Comparison of ENCODE assay signal across 10 cellular contexts in the genomic region with DNA sequence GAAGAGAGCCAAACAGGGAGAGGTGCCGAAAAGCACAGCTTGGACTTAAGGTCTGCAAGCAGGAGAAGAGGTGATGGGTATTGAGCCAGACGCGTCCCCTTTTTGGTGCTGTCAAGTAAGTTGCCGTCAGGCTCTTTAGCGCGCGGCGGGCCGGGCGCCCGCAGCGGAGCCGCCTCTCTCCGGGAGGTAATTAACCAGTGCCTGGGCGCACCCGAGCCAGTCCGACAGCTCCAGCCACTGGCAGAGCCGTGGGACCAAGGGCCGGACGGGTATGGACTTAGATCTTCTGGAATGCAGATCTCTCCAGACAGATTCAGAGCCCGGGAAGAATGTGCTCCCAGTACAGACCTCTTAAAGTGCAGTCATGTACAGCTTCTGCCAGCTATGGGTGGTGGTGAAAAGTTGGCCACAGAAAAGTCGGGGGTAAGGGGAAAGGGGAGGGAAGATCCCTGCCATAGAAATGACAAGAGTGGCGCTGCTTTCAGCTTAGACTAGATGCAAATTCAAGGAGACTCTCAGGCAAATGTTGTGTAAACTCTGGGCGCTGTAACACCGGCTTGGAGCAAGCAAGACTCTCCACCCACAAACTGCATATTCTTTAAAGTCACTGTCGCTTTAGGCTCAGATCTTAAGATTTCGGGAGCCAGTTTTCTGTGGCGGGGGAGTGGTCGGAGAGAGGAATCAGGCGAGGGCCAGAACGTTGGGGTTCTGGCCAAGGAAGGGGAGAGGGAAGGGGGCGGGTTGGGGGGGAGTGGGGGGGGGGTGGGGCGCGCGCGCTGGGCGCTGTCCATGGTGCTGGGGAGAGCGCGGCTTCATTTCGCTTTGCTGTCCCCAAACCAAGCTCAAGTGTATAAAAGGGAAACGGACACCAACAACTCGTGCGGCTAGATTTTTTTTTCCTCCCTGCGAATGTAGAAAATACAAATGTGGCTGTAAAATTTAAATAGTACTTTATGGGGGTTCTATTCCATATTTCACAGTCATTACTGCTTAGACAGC. TPM values are rescaled to one million over a fixed set of nuclear protein-coding genes. Genes with fewer than 3 reads are reported as not detected.
DNase-seq lines count a peak whose midpoint lies in the region; ATAC-seq and TF ChIP-seq lines count a peak whose summit lies in the region.
"Had no signal": no experiment of that assay in that cellular context is flagged by ENCODE, and none has a peak within 500 bp of the region (broad histone marks: within the 10 kb centered on the region; RNA-seq: fewer than 3 reads in every experiment).

No MANE protein-coding gene starts in this region.

- H3K27me3 ChIP-seq in naive thymus-derived CD4-positive, alpha-beta T cell (ENCODE audit: control insufficient read depth in 2 of 2, insufficient read depth in 2 of 2, low read length in 2 of 2) = peaks cover 31 to 41% of the 10 kb centered on the region in 2 donors

- POLR2A ChIA-PET in naive thymus-derived CD4-positive, alpha-beta T cell (lab: Charles Lee) = no interaction called here
- POLR2A ChIA-PET in OCI-LY7 (lab: Charles Lee) = no interaction called here
- POLR2A ChIA-PET in activated CD8-positive, alpha-beta T cell treated with anti-CD3 and anti-CD28 coated beads for 36 hours (lab: Charles Lee) = no interaction called here

- in situ Hi-C loops in KBM-7 (cut with MboI; ENCODE audit: low pct_unique_long_range_greater_than_20kb, low sequenced_read_pairs) = no loop called here

- peaks cover 3 to 7% of the 10 kb centered on the region in 2 donors for H3K4me1 ChIP-seq in naive thymus-derived CD4-positive, alpha-beta T cell (ENCODE audit: control insufficient read depth in 2 of 2, insufficient read depth in 2 of 2, low read length in 2 of 2)
- no peaks in the 10 kb centered on the region for H3K4me1 ChIP-seq in OCI-LY7 (ENCODE audit: insufficient read depth, low read length, poor library complexity, severe bottlenecking)

- H3K4me2 ChIP-seq in OCI-LY7 (ENCODE audit: low read length) = no peak overlapping the region

- H3K9me3 ChIP-seq in naive thymus-derived CD4-positive, alpha-beta T cell (ENCODE audit: control insufficient read depth in 2 of 3, low read length in 3 of 3) = no peaks in the 10 kb centered on the region
- no peaks in the 10 kb centered on the region for H3K9me3 ChIP-seq in OCI-LY7 (ENCODE audit: low read length)

- no peak overlapping the region for H3K4me3 ChIP-seq in naive thymus-derived CD4-positive, alpha-beta T cell (ENCODE audit: low read length)
- no peak overlapping the region for H3K4me3 ChIP-seq in OCI-LY7 (ENCODE audit: low read depth, low read length, poor library complexity, severe bottlenecking)

- H3K4me3 Mint-ChIP-seq in naive thymus-derived CD4-positive, alpha-beta T cell = peak overlapping the region in 2 of 10 donors; percentile 8 to 22
- no peak overlapping the region for H3K4me3 Mint-ChIP-seq in activated CD8-positive, alpha-beta T cell treated with anti-CD3 and anti-CD28 coated beads for 36 hours

- DNase-seq in DMS53 (lab: John Stamatoyannopoulos, UW) (peak; percentile 66), KBM-7 (peak; percentile 64), cerebellar cortex (ENCODE audit: low spot score) (peak; percentile 69), OCI-LY7 (ENCODE audit: low spot score) (no peak)
- DNase-seq in naive thymus-derived CD4-positive, alpha-beta T cell = no peak
- no peak for DNase-seq in activated CD8-positive, alpha-beta T cell treated with anti-CD3 and anti-CD28 coated beads for 36 hours
- DNase-seq: effector CD4-positive, alpha-beta T cell; SHP77 had no signal

- H2AFZ ChIP-seq in OCI-LY7 (ENCODE audit: low read length) = no peak overlapping the region

- H3K36me3 ChIP-seq in naive thymus-derived CD4-positive, alpha-beta T cell (ENCODE audit: control insufficient read depth in 2 of 3, insufficient read depth in 3 of 3, low read length in 3 of 3) = no peaks in the 10 kb centered on the region
- H3K36me3 ChIP-seq in OCI-LY7 (ENCODE audit: insufficient read depth, low read length) = no peaks in the 10 kb centered on the region

- peaks cover 2 to 51% (median 14%) of the 10 kb centered on the region in 11 donors for H3K9me3 Mint-ChIP-seq in naive thymus-derived CD4-positive, alpha-beta T cell
- peaks cover 4% of the 10 kb centered on the region for H3K9me3 Mint-ChIP-seq in activated CD8-positive, alpha-beta T cell treated with anti-CD3 and anti-CD28 coated beads for 36 hours

- H3K36me3 Mint-ChIP-seq in naive thymus-derived CD4-positive, alpha-beta T cell = peaks cover 0 to 11% (median 3%) of the 10 kb centered on the region in 5 donors
- no peaks in the 10 kb centered on the region for H3K36me3 Mint-ChIP-seq in activated CD8-positive, alpha-beta T cell treated with anti-CD3 and anti-CD28 coated beads for 36 hours (ENCODE audit: low read depth)

- H3K79me2 ChIP-seq in OCI-LY7 (ENCODE audit: insufficient read depth, low read depth, low read length) = no peaks in the 10 kb centered on the region

- BruUV-seq in OCI-LY7 (replicated peaks; lab: Mats Ljungman, UMichigan) = no TSS peak

- TF ChIP-seq CTCF in OCI-LY7 (conservative IDR thresholded peaks at IDR 0.05; ENCODE audit: low read length) = no peak
- no peak for TF ChIP-seq CTCF in activated CD8-positive, alpha-beta T cell treated with anti-CD3 and anti-CD28 coated beads for 36 hours (IDR thresholded peaks at IDR 0.05)

- H3K27me3 Mint-ChIP-seq in naive thymus-derived CD4-positive, alpha-beta T cell = peaks cover 76 to 93% (median 90%) of the 10 kb centered on the region in 5 donors
- peaks cover 58% of the 10 kb centered on the region for H3K27me3 Mint-ChIP-seq in activated CD8-positive, alpha-beta T cell treated with anti-CD3 and anti-CD28 coated beads for 36 hours

- intact Hi-C loops in naive thymus-derived CD4-positive, alpha-beta T cell (cut with micrococcal nuclease) = loop anchor here in 1 of 2 donors (1.0 to 10.0 kb wide), 2 partner anchors 27 to 503 kb away; a partner anchor contains a TSS
- intact Hi-C loops in OCI-LY7 (cut with micrococcal nuclease; ENCODE audit: unreplicated experiment) = no loop called here
- intact Hi-C loops in activated CD8-positive, alpha-beta T cell treated with anti-CD3 and anti-CD28 coated beads for 36 hours (cut with micrococcal nuclease) = no loop called here

- no peaks in the 10 kb centered on the region for H3K9me2 ChIP-seq in OCI-LY7 (ENCODE audit: insufficient read depth, low read length)

- ATAC-seq in naive thymus-derived CD4-positive, alpha-beta T cell = peak; percentile 38
- ATAC-seq in GM18909 (IDR thresholded peaks at IDR 0.05; ENCODE audit: poor library complexity, unreplicated experiment) = no peak
- no peak for ATAC-seq in GM18867 (IDR thresholded peaks at IDR 0.05; ENCODE audit: unreplicated experiment)
- no peak for ATAC-seq in activated CD8-positive, alpha-beta T cell treated with anti-CD3 and anti-CD28 coated beads for 36 hours

- H3K27ac ChIP-seq in naive thymus-derived CD4-positive, alpha-beta T cell (ENCODE audit: low read depth, low read length) = no peak overlapping the region
- H3K27ac ChIP-seq in OCI-LY7 (ENCODE audit: low read depth, low read length, poor library complexity, severe bottlenecking) = no peak overlapping the region

- H3K27ac Mint-ChIP-seq in naive thymus-derived CD4-positive, alpha-beta T cell = peak overlapping the region in 2 of 9 donors; percentile 10 to 30
- H3K27ac Mint-ChIP-seq in activated CD8-positive, alpha-beta T cell treated with anti-CD3 and anti-CD28 coated beads for 36 hours = no peak overlapping the region

- H3K4me1 Mint-ChIP-seq in naive thymus-derived CD4-positive, alpha-beta T cell = peaks cover 0 to 24% (median 14%) of the 10 kb centered on the region in 7 donors
- H3K4me1 Mint-ChIP-seq in activated CD8-positive, alpha-beta T cell treated with anti-CD3 and anti-CD28 coated beads for 36 hours (ENCODE audit: low read depth) = peaks cover 15% of the 10 kb centered on the region

- CTCF ChIA-PET in naive thymus-derived CD4-positive, alpha-beta T cell (lab: Charles Lee) = interaction anchor here (1.2 kb wide), 1 partner anchor 188 kb away, joined by 3 read pairs; no protein-coding TSS in a partner anchor
- CTCF ChIA-PET in OCI-LY7 (lab: Charles Lee; ENCODE audit: unreplicated experiment) = no interaction called here
- CTCF ChIA-PET in activated CD8-positive, alpha-beta T cell treated with anti-CD3 and anti-CD28 coated beads for 36 hours (lab: Charles Lee) = interaction anchor here (1.4 to 2.7 kb wide), 3 partner anchors 10 to 189 kb away, joined by 3 to 13 read pairs (median 7); no protein-coding TSS in a partner anchor

- H4K20me1 ChIP-seq in OCI-LY7 (ENCODE audit: insufficient read depth, low read length) = no peaks in the 10 kb centered on the region

RNA-seq across cellular contexts. Expression of a gene that starts 29.2 kb away (rescaled TPM):
- total RNA-seq in naive thymus-derived CD4-positive, alpha-beta T cell = not detected
- not detected for polyA plus RNA-seq in naive thymus-derived CD4-positive, alpha-beta T cell
- not detected in 2 replicates for total RNA-seq in OCI-LY7 (2014; rRNA removed; shearing (Covaris generic))
- not detected in 2 replicates for total RNA-seq in OCI-LY7 (2022)
- not detected for total RNA-seq in activated CD8-positive, alpha-beta T cell treated with anti-CD3 and anti-CD28 coated beads for 36 hours

RNA-seq across cellular contexts. Expression of a gene that starts 31.2 kb away (rescaled TPM):
- not detected for total RNA-seq in naive thymus-derived CD4-positive, alpha-beta T cell
- not detected for polyA plus RNA-seq in naive thymus-derived CD4-positive, alpha-beta T cell
- total RNA-seq in OCI-LY7 (2014; rRNA removed; shearing (Covaris generic)) = not detected in 2 replicates
- not detected in 2 replicates for total RNA-seq in OCI-LY7 (2022)
- total RNA-seq in activated CD8-positive, alpha-beta T cell treated with anti-CD3 and anti-CD28 coated beads for 36 hours = not detected

Comparison
In these comparisons a context has a peak if more than half of its experiments do, and no peak if none do; other contexts are left out.
1. DNase-seq: peak in DMS53 (single experiment), KBM-7 (single experiment) and cerebellar cortex (single experiment); none in naive thymus-derived CD4-positive, alpha-beta T cell (0 of 9), OCI-LY7 (single experiment) and activated CD8-positive, alpha-beta T cell treated with anti-CD3 and anti-CD28 coated beads for 36 hours (single experiment).